8 cellular contexts compared by ENCODE assay signal in the genomic region with DNA sequence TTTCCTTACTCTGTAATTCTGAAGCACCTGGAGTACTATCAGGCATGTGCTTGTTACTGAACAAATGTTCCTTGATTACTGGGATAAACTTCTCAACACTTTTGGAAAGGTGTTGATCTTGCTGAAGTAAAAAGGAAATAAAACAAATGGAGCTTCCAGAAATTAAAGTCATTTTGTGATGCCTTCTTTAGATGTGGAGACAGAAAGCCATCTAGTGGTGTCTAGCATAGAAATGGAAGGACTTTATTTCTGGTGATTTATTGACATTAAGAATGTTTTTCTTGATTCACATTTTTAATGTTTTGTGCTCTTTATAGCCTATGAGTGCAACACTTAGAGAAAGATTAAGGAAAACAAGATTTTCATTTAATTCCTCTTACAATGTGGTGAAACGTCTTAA. TPM values are rescaled to one million over a fixed set of nuclear protein-coding genes. Genes with fewer than 3 reads are reported as not detected.
DNase-seq lines count a peak whose midpoint lies in the region; ATAC-seq, FAIRE-seq and TF ChIP-seq lines count a peak whose summit lies in the region.
"Had no signal": no experiment of that assay in that cellular context is flagged by ENCODE, and none has a peak within 500 bp of the region (broad histone marks: within the 10 kb centered on the region; RNA-seq: fewer than 3 reads in every experiment).

No MANE protein-coding gene starts in this region.

- FAIRE-seq in GM12878 (lab: Jason Lieb, UNC): peak; percentile 80
- no peak for FAIRE-seq in urothelium cell line (lab: Jason Lieb, UNC)

- H3K36me3 ChIP-seq in DOHH2 (ENCODE audit: control insufficient read depth, low read length) (peaks cover 25% of the 10 kb centered on the region), GM12878 (ENCODE audit: control insufficient read depth in 2 of 2, insufficient read depth in 2 of 2, low read length in 1 of 2) (no peaks in the 10 kb centered on the region), ovary (no peaks in the 10 kb centered on the region)
- H3K36me3 ChIP-seq in naive thymus-derived CD4-positive, alpha-beta T cell (ENCODE audit: control insufficient read depth in 2 of 3, insufficient read depth in 3 of 3, low read length in 3 of 3): peaks cover 0 to 4% (median 0%) of the 10 kb centered on the region in 3 experiments

- TF ChIP-seq RAD21 in Ishikawa (IDR thresholded peaks at IDR 0.05; ENCODE audit: low read depth) (peak; percentile 32; the same call in 1 of the 2 replicates), GM12878 (IDR thresholded peaks at IDR 0.05; ENCODE audit: insufficient read depth, low read depth, low read length) (peak; percentile 45)

- SMC1A ChIA-PET in GM12878 (lab: Charles Lee; ENCODE audit: uncharacterized antibody, unreplicated experiment): interaction anchor here (0.7 to 6.3 kb wide), 32 partner anchors 13 to 237 kb away, joined by 3 to 58 read pairs (median 5); partner anchors contain the start of gene SLK

- 96% methylated on average over 1 of the region's 1 CpG for WGBS in GM12878 (ENCODE audit: insufficient coverage, insufficient replicate concordance, low lambda C conversion rate, missing lambda C conversion rate)
- 56 to 67% (median 62%) methylated on average over 1 of the region's 1 CpG for WGBS in ovary, 3 donors

- H3K27me3 ChIP-seq in DOHH2 (ENCODE audit: control insufficient read depth, low read length) (no peaks in the 10 kb centered on the region), GM12878 (replicated peaks in 1 of 2; ENCODE audit: control insufficient read depth in 2 of 2, insufficient read depth in 2 of 2, low read length in 1 of 2) (no peaks in the 10 kb centered on the region), ovary (no peaks in the 10 kb centered on the region)
- no peaks in the 10 kb centered on the region for H3K27me3 ChIP-seq in naive thymus-derived CD4-positive, alpha-beta T cell (ENCODE audit: control insufficient read depth in 2 of 2, insufficient read depth in 2 of 2, low read length in 2 of 2)

- no peaks in the 10 kb centered on the region for H3K9me3 Mint-ChIP-seq in naive thymus-derived CD4-positive, alpha-beta T cell

- CTCF ChIA-PET in GM12878 (lab: Yijun Ruan, JAX): interaction anchor here (0.7 to 9.4 kb wide), 28 partner anchors 11 to 411 kb away, joined by 3 to 151 read pairs (median 5); no protein-coding TSS in a partner anchor
- CTCF ChIA-PET in naive thymus-derived CD4-positive, alpha-beta T cell (lab: Charles Lee): interaction anchor here (0.6 to 1.5 kb wide), 8 partner anchors 14 to 235 kb away, joined by 3 to 5 read pairs (median 4); no protein-coding TSS in a partner anchor

- no peaks in the 10 kb centered on the region for H3K9me3 ChIP-seq in DOHH2 (ENCODE audit: control insufficient read depth, insufficient read depth, low read length)
- no peaks in the 10 kb centered on the region for H3K9me3 ChIP-seq in GM12878 (replicated peaks; ENCODE audit: control insufficient read depth, insufficient read depth, low read length)
- H3K9me3 ChIP-seq in naive thymus-derived CD4-positive, alpha-beta T cell (ENCODE audit: control insufficient read depth in 2 of 3, low read length in 3 of 3): no peaks in the 10 kb centered on the region
- H3K9me3 ChIP-seq in ovary: no peaks in the 10 kb centered on the region

- in situ Hi-C loops in GM12878 (cut with MboI): loop anchor here (5.0 kb wide), 1 partner anchor 156 kb away; the partner anchor contains the start of gene SLK

- TF ChIP-seq EP300 in Ishikawa (IDR thresholded peaks at IDR 0.05; ENCODE audit: borderline replicate concordance) (no peak), GM12878 (IDR thresholded peaks at IDR 0.05; ENCODE audit: borderline replicate concordance in 1 of 2, control insufficient read depth in 1 of 2, low read depth in 2 of 2, low read length in 2 of 2) (no peak), ovary (IDR thresholded peaks at IDR 0.05) (no peak)

- TF ChIP-seq CTCF in DOHH2 (IDR thresholded peaks at IDR 0.05; ENCODE audit: low read depth, low read length, poor library complexity, severe bottlenecking): peak; percentile 62
- peak; percentile 29 to 60 (median 30); a peak in 4 of 6 replicates for TF ChIP-seq CTCF in GM12878 (IDR thresholded peaks at IDR 0.05 in 2 of 3, conservative IDR thresholded peaks at IDR 0.05 in 1 of 3; ENCODE audit: control insufficient read depth in 2 of 3, extremely low read depth in 1 of 3, insufficient read depth in 1 of 3, low read depth in 3 of 3, low read length in 3 of 3)
- no peak for TF ChIP-seq CTCF in ovary (IDR thresholded peaks at IDR 0.05)

- no peak overlapping the region for H3K9ac ChIP-seq in GM12878 (ENCODE audit: control insufficient read depth, insufficient read depth, low read length)

- peak overlapping the region in 9 of 10 donors; percentile 59 to 97 (median 93) for H3K4me3 Mint-ChIP-seq in naive thymus-derived CD4-positive, alpha-beta T cell

- no peak for ATAC-seq in GM12878
- ATAC-seq in naive thymus-derived CD4-positive, alpha-beta T cell: no peak

- POLR2A ChIA-PET in GM12878 (lab: Charles Lee): interaction anchor here (1.2 to 4.3 kb wide), 7 partner anchors 11 to 432 kb away, joined by 3 to 36 read pairs (median 7); partner anchors contain the start of gene STN1
- POLR2A ChIA-PET in naive thymus-derived CD4-positive, alpha-beta T cell (lab: Charles Lee): interaction anchor here (0.6 to 0.7 kb wide), 4 partner anchors 47 to 235 kb away, joined by 3 to 4 read pairs (median 3); no protein-coding TSS in a partner anchor

- TF ChIP-seq POLR2A in GM12878 (IDR thresholded peaks at IDR 0.05; ENCODE audit: low read depth, low read length) (no peak), ovary (IDR thresholded peaks at IDR 0.05) (no peak)

- H3K4me1 ChIP-seq in DOHH2 (ENCODE audit: control insufficient read depth, low read length) (peaks cover 30% of the 10 kb centered on the region), GM12878 (ENCODE audit: control insufficient read depth, insufficient read depth, low read length) (peaks cover 11% of the 10 kb centered on the region; the same call in 1 of the 2 replicates), ovary (ENCODE audit: insufficient read depth) (peaks cover 2% of the 10 kb centered on the region)
- H3K4me1 ChIP-seq in naive thymus-derived CD4-positive, alpha-beta T cell (ENCODE audit: control insufficient read depth in 2 of 2, insufficient read depth in 2 of 2, low read length in 2 of 2): peaks cover 13 to 18% of the 10 kb centered on the region in 2 donors

- H3K4me3 ChIP-seq in DOHH2 (ENCODE audit: low read length) (peak overlapping the region; percentile 95), GM12878 (no peak overlapping the region; the same call in 1 of the 2 replicates), ovary (no peak overlapping the region)
- no peak overlapping the region for H3K4me3 ChIP-seq in naive thymus-derived CD4-positive, alpha-beta T cell (ENCODE audit: low read length)

- H3K27ac ChIP-seq in DOHH2 (ENCODE audit: low read depth, low read length) (peak overlapping the region; percentile 34; the same call in 1 of the 2 replicates), GM12878 (ENCODE audit: control insufficient read depth, insufficient read depth) (no peak overlapping the region), ovary (no peak overlapping the region)
- peak overlapping the region; percentile 95 for H3K27ac ChIP-seq in naive thymus-derived CD4-positive, alpha-beta T cell (ENCODE audit: low read depth, low read length)

- H3K27me3 Mint-ChIP-seq in naive thymus-derived CD4-positive, alpha-beta T cell: no peaks in the 10 kb centered on the region

- H3K79me2 ChIP-seq in DOHH2 (ENCODE audit: control insufficient read depth, low read length): peaks cover 17% of the 10 kb centered on the region
- H3K79me2 ChIP-seq in GM12878 (ENCODE audit: control insufficient read depth, insufficient read depth, low read length): peaks cover 8% of the 10 kb centered on the region; the same call in 1 of the 2 replicates

- peak overlapping the region; percentile 85 for H3K4me2 ChIP-seq in DOHH2 (ENCODE audit: low read length)
- peak overlapping the region; percentile 78 for H3K4me2 ChIP-seq in GM12878 (ENCODE audit: control insufficient read depth, insufficient read depth)

- DNase-seq in GM12878 (ENCODE audit: low read depth, low spot score) (no peak), retina (no peak), ovary (no peak), urothelium cell line (ENCODE audit: low spot score) (no peak)
- DNase-seq in naive thymus-derived CD4-positive, alpha-beta T cell: peak in 3 of 9 donors; percentile 4 to 10 (median 5)
- DNase-seq: kidney glomerular epithelial cell had no signal

- no peak overlapping the region for H2AFZ ChIP-seq in GM12878 (ENCODE audit: control insufficient read depth, low read depth, low read length)

- no peaks in the 10 kb centered on the region for H4K20me1 ChIP-seq in DOHH2 (ENCODE audit: control insufficient read depth, insufficient read depth, low read depth, low read length)
- no peaks in the 10 kb centered on the region for H4K20me1 ChIP-seq in GM12878 (ENCODE audit: control insufficient read depth, insufficient read depth)

- peaks cover 4 to 9% (median 7%) of the 10 kb centered on the region in 5 donors for H3K36me3 Mint-ChIP-seq in naive thymus-derived CD4-positive, alpha-beta T cell

- peaks cover 9 to 47% (median 32%) of the 10 kb centered on the region in 7 donors for H3K4me1 Mint-ChIP-seq in naive thymus-derived CD4-positive, alpha-beta T cell

- intact Hi-C loops in GM12878 (cut with micrococcal nuclease; ENCODE audit: unreplicated experiment) (loop anchor here (5.0 to 10.0 kb wide), 5 partner anchors 141 to 429 kb away; partner anchors contain the start of genes CFAP58, GSTO2 and STN1), ovary (cut with DNase I) (loop anchor here (5.0 to 10.0 kb wide), 3 partner anchors 156 to 239 kb away; partner anchors contain the start of gene SLK (in 1 of the 4))
- intact Hi-C loops in naive thymus-derived CD4-positive, alpha-beta T cell (cut with micrococcal nuclease): loop anchor here (1.0 to 10.0 kb wide), 11 partner anchors 41 to 1729 kb away; partner anchors contain the start of genes CFAP58 (in 2 of the 2), ITPRIP (in 1 of the 2), NFKB2 (in 1 of the 2) and TAF5 (in 1 of the 2)

- BruUV-seq in GM12878 (replicated peaks; lab: Mats Ljungman, UMichigan): no TSS peak

- peaks cover 5% of the 10 kb centered on the region; the same call in 1 of the 2 replicates for H3F3A ChIP-seq in DOHH2 (ENCODE audit: control insufficient read depth, insufficient read depth)

- RAD21 ChIA-PET in GM12878 (lab: Charles Lee; ENCODE audit: unreplicated experiment): interaction anchor here (1.0 to 6.2 kb wide), 21 partner anchors 10 to 236 kb away, joined by 3 to 46 read pairs (median 5); no protein-coding TSS in a partner anchor

- peak overlapping the region in 8 of 9 donors; percentile 21 to 99 (median 86) for H3K27ac Mint-ChIP-seq in naive thymus-derived CD4-positive, alpha-beta T cell

- no peaks in the 10 kb centered on the region for H3K9me2 ChIP-seq in DOHH2 (replicated peaks; ENCODE audit: control insufficient read depth, low read length)

RNA-seq across cellular contexts. Expression of gene SFR1, which starts 1.4 kb away (rescaled TPM):
- total RNA-seq in GM12878 (2013; cell fraction: nucleolus; rRNA removed): 15.8 and 18.2 TPM in 2 replicates
- total RNA-seq in GM12878 (2014; rRNA removed) (7.9 and 13.7 TPM in 2 replicates), GM12878 (2014; rRNA removed; fragmentation: Illumina TruSeq; extraction: Trizol) (14.6 and 15.0 TPM in 2 replicates), GM12878 (2021) (9.0 and 10.0 TPM in 2 replicates), ovary (10 to 100 TPM in 2 of 7 donors, 1 to 10 TPM in 5; 6.0 to 12.0 (median 7.9) TPM)
- 6.2 TPM for polyA plus RNA-seq in GM12878 (2011; ENCODE audit: low read depth)
- polyA plus RNA-seq in GM12878 (2011; rRNA removed) (6.9 and 14.0 TPM in 2 replicates), GM12878 (2014; fragmentation: Illumina TruSeq; extraction: Trizol) (14.9 and 18.5 TPM in 2 replicates), GM12878 (2014; fragmentation: Nextera tagmentation; extraction: Ambion mirVana) (10 to 100 TPM; 25.4 to 31.5 TPM), GM12878 (2014; rRNA removed) (8.1 and 9.6 TPM in 2 replicates), GM12878 (2016; fragmentation: Nextera tagmentation; extraction: Ambion mirVana) (10 to 100 TPM; 20.6 to 21.2 TPM), ovary (10 to 100 TPM in 1 of 2 donors, 1 to 10 TPM in 1; 5.6 to 10.9 TPM)
- polyA plus RNA-seq in GM12878 (2011; cell fraction: cytosol; rRNA removed): 2.7 and 3.0 TPM in 2 replicates
- 1.6 and 2.9 TPM in 2 replicates for polyA plus RNA-seq in GM12878 (2011; cell fraction: nucleus; rRNA removed)
- polyA plus RNA-seq in GM12878 (2012): 7.1 and 8.7 TPM in 2 replicates
- 4.2 and 4.5 TPM in 2 replicates for polyA minus RNA-seq in GM12878 (2011; rRNA and poly(A)+ RNA removed)
- 3.6 and 4.0 TPM in 2 replicates for polyA minus RNA-seq in GM12878 (2011; cell fraction: cytosol; rRNA and poly(A)+ RNA removed)
- polyA minus RNA-seq in GM12878 (2011; cell fraction: nucleus; rRNA and poly(A)+ RNA removed): 2.7 and 5.9 TPM in 2 replicates
- 10 to 100 TPM; 12.0 to 15.3 (median 14.2) TPM for total RNA-seq in naive thymus-derived CD4-positive, alpha-beta T cell
- polyA plus RNA-seq in naive thymus-derived CD4-positive, alpha-beta T cell: 10 to 100 TPM; 10.1 to 19.8 TPM

RNA-seq across cellular contexts. Expression of gene COL17A1, which starts 37.7 kb away (rescaled TPM):
- total RNA-seq in GM12878 (2013; cell fraction: nucleolus; rRNA removed): not detected in 2 replicates
- not detected in 2 replicates for total RNA-seq in GM12878 (2014; rRNA removed)
- total RNA-seq in GM12878 (2014; rRNA removed; fragmentation: Illumina TruSeq; extraction: Trizol): not detected in 2 replicates
- 0.05 TPM in 1 of 2 replicates, not detected in the other for total RNA-seq in GM12878 (2021)
- not detected for polyA plus RNA-seq in GM12878 (2011; ENCODE audit: low read depth)
- 0.22 TPM in 1 of 2 replicates, not detected in the other for polyA plus RNA-seq in GM12878 (2011; rRNA removed)
- polyA plus RNA-seq in GM12878 (2011; cell fraction: cytosol; rRNA removed): 0.06 and 0.07 TPM in 2 replicates
- 0.01 TPM in 1 of 2 replicates, not detected in the other for polyA plus RNA-seq in GM12878 (2011; cell fraction: nucleus; rRNA removed)
- not detected in 2 replicates for polyA plus RNA-seq in GM12878 (2012)
- polyA plus RNA-seq in GM12878 (2014; fragmentation: Illumina TruSeq; extraction: Trizol): not detected in 2 replicates
- polyA plus RNA-seq in GM12878 (2014; fragmentation: Nextera tagmentation; extraction: Ambion mirVana): not detected
- polyA plus RNA-seq in GM12878 (2014; rRNA removed): not detected in 2 replicates
- polyA plus RNA-seq in GM12878 (2016; fragmentation: Nextera tagmentation; extraction: Ambion mirVana): under 1 TPM in 1 of 2 experiments, not detected in 1; 0.08 TPM
- not detected in 2 replicates for polyA minus RNA-seq in GM12878 (2011; rRNA and poly(A)+ RNA removed)
- polyA minus RNA-seq in GM12878 (2011; cell fraction: cytosol; rRNA and poly(A)+ RNA removed): not detected in 2 replicates
- not detected in 2 replicates for polyA minus RNA-seq in GM12878 (2011; cell fraction: nucleus; rRNA and poly(A)+ RNA removed)
- total RNA-seq in naive thymus-derived CD4-positive, alpha-beta T cell: not detected
- not detected for polyA plus RNA-seq in naive thymus-derived CD4-positive, alpha-beta T cell
- total RNA-seq in ovary: under 1 TPM in 5 of 7 donors, not detected in 2; 0.23 to 0.90 (median 0.46) TPM
- under 1 TPM; 0.17 to 0.67 TPM for polyA plus RNA-seq in ovary

Comparison
In these comparisons a context has a peak if more than half of its experiments do, and no peak if none do; other contexts are left out.
1. H3K27ac ChIP-seq: peak in DOHH2 (single experiment) and naive thymus-derived CD4-positive, alpha-beta T cell (single experiment); none in GM12878 (single experiment) and ovary (0 of 2).
2. CTCF ChIP-seq: peak in DOHH2 (single experiment) and GM12878 (3 of 3); none in ovary (0 of 3).